Comparison of ENCODE assay signal across 1 cellular context in genomic region chr1:19648689-19649088, GRCh38.
A peak's percentile ranks its signal among the peaks of the same experiment; 100 is the strongest.
TF ChIP-seq lines count a peak whose summit lies in the region.

No MANE protein-coding gene starts in this region.

TF ChIP-seq in H1, 55 proteins besides CTCF, POLR2A, EP300 and RAD21 (continued from another document):
- TF ChIP-seq, protein P1, sequence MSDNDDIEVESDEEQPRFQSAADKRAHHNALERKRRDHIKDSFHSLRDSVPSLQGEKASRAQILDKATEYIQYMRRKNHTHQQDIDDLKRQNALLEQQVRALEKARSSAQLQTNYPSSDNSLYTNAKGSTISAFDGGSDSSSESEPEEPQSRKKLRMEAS (IDR thresholded peaks at IDR 0.05): no peak
- no peak for TF ChIP-seq NRF1 (IDR thresholded peaks at IDR 0.05; ENCODE audit: low read depth, low read length)
- TF ChIP-seq TEAD4 (IDR thresholded peaks at IDR 0.05; ENCODE audit: low read depth, low read length): peak; percentile 70; the same call in 1 of the 2 replicates
- TF ChIP-seq EGR1 (IDR thresholded peaks at IDR 0.05; ENCODE audit: borderline replicate concordance, low read depth, low read length): no peak
- TF ChIP-seq CBX5 (IDR thresholded peaks at IDR 0.05; ENCODE audit: low read depth, low read length): no peak
- TF ChIP-seq GABPA (IDR thresholded peaks at IDR 0.05; ENCODE audit: borderline replicate concordance, insufficient read depth, low read length): no peak
- TF ChIP-seq SIX5 (IDR thresholded peaks at IDR 0.05; ENCODE audit: low read depth, low read length): no peak
- TF ChIP-seq SP4 (IDR thresholded peaks at IDR 0.05; ENCODE audit: low read length): no peak
- no peak for TF ChIP-seq RFX5 (IDR thresholded peaks at IDR 0.05; ENCODE audit: borderline replicate concordance, low read depth, low read length)
- no peak for TF ChIP-seq TCF12 (IDR thresholded peaks at IDR 0.05; ENCODE audit: low read depth, low read length)
- no peak for TF ChIP-seq GTF2F1 (IDR thresholded peaks at IDR 0.05; ENCODE audit: borderline replicate concordance, low read depth, low read length)
- no peak for TF ChIP-seq RBBP5 (IDR thresholded peaks at IDR 0.05; ENCODE audit: borderline replicate concordance, low read depth, low read length)
- TF ChIP-seq CTBP2 (IDR thresholded peaks at IDR 0.05; ENCODE audit: borderline replicate concordance, insufficient read depth, insufficient read length, low read length): no peak
- TF ChIP-seq SIN3A (conservative IDR thresholded peaks at IDR 0.05 in 1 of 2, IDR thresholded peaks at IDR 0.05 in 1 of 2; ENCODE audit: low read depth in 1 of 2, low read length in 2 of 2): peak in 1 of 2 experiments; percentile 64; a peak in 1 of 4 replicates
- TF ChIP-seq, protein P2, sequence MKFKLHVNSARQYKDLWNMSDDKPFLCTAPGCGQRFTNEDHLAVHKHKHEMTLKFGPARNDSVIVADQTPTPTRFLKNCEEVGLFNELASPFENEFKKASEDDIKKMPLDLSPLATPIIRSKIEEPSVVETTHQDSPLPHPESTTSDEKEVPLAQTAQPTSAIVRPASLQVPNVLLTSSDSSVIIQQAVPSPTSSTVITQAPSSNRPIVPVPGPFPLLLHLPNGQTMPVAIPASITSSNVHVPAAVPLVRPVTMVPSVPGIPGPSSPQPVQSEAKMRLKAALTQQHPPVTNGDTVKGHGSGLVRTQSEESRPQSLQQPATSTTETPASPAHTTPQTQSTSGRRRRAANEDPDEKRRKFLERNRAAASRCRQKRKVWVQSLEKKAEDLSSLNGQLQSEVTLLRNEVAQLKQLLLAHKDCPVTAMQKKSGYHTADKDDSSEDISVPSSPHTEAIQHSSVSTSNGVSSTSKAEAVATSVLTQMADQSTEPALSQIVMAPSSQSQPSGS (IDR thresholded peaks at IDR 0.05; ENCODE audit: low read length): no peak
- TF ChIP-seq BCL11A (IDR thresholded peaks at IDR 0.05; ENCODE audit: low read depth in 2 of 2, low read length in 2 of 2): no peak
- 0 out of 2 replicates have a peak, but pooled peaks have one; percentile 19 for TF ChIP-seq CREB1 (IDR thresholded peaks at IDR 0.05)
- no peak for TF ChIP-seq SAP30 (IDR thresholded peaks at IDR 0.05; ENCODE audit: insufficient read depth, insufficient replicate concordance, low read length)
- TF ChIP-seq CBX8 (IDR thresholded peaks at IDR 0.05; ENCODE audit: borderline replicate concordance, low read depth, low read length): no peak
- TF ChIP-seq YY1 (IDR thresholded peaks at IDR 0.05; ENCODE audit: low read depth, low read length): peak; percentile 78
- TF ChIP-seq, protein P3, sequence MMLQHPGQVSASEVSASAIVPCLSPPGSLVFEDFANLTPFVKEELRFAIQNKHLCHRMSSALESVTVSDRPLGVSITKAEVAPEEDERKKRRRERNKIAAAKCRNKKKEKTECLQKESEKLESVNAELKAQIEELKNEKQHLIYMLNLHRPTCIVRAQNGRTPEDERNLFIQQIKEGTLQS (IDR thresholded peaks at IDR 0.05; ENCODE audit: insufficient read depth, low read depth, low read length): no peak
- TF ChIP-seq KDM4A (IDR thresholded peaks at IDR 0.05; ENCODE audit: low read depth, low read length, severe bottlenecking): no peak
- TF ChIP-seq CEBPB (IDR thresholded peaks at IDR 0.05; ENCODE audit: low read depth, low read length): no peak
- TF ChIP-seq E2F6 (IDR thresholded peaks at IDR 0.05): no peak
